8 cellular contexts compared by ENCODE assay signal in the genomic region with DNA sequence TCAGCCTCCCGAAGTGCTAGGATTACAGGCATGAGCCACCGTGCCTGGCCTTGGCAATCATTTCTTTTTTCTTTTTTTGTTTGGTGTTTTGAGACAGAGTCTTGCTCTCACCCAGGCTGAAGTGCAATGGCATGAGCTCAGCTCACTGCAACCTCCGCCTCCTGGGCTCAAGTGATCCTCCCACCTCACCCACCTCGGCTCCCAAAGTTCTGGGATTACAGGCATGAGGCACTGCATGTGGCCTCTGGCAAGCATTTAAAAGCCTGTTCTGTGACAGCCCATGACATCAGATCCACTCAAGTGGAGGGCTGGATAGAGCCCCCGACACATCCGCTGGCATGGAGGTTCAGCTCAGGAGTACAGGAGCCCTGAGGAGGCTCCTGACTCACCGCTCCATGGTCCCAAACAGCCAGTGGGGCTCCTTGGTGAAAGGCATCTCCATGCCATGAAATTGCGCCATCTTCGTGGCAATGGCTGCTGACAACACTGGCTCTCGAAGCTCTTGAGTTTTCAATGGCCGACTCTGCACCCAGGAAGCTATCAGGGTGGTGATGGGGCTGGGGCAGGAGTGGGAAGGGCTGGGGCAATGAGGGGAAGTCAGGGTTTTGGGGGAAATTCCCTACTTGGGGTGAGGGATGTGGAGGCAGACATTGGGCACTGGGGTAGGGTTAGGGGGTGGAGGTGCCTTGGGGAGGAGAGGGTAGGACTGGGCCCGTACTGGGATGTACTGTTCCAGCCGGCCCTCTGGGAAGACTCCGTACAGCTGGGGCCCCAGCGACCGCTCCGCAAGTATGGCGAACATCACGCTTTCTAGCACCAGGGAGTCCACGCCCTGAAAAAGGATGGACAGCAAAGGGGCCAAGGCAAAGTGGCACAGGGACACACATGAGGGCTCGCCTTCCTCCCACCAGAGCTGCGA.
DNase-seq lines count a peak whose midpoint lies in the region; ATAC-seq and TF ChIP-seq lines count a peak whose summit lies in the region.

No MANE protein-coding gene starts in this region.

- H3K27me3 ChIP-seq in HL-60 (ENCODE audit: insufficient read depth, poor library complexity, severe bottlenecking), result no peaks in the 10 kb centered on the region

- peak in 1 of 2 experiments; percentile 14 for DNase-seq in HL-60 (ENCODE audit: low read depth in 1 of 2, low spot score in 1 of 2)
- DNase-seq in activated CD8-positive, alpha-beta memory T cell treated with anti-CD3 and anti-CD28 coated beads, Interleukin-2, amount 50 U/mL, for 48 hours, result peak; percentile 51
- DNase-seq in effector CD4-positive, alpha-beta T cell, result no peak
- no peak for DNase-seq in NOMO-1 treated with DMSO at 0.1 percent for 48 hours (lab: John Stamatoyannopoulos, UW; ENCODE audit: unreplicated experiment)

- H3K4me1 Mint-ChIP-seq in stimulated activated memory B cell treated with anti-CD40 and anti-IgM and Interleukin-4, amounts not matched to agents 10 μg/mL and 1 μg/mL and 100 μg/mL, for 72 hours, result peaks cover 29% of the 10 kb centered on the region

- H3K4me3 ChIP-seq in HL-60 (replicated peaks; ENCODE audit: insufficient read depth, low read length) (peak overlapping the region; percentile 77), iPS-11a (ENCODE audit: low read depth, low read length) (peak overlapping the region; percentile 81)

- no peak for TF ChIP-seq CTCF in HL-60 (IDR thresholded peaks at IDR 0.05; ENCODE audit: insufficient read depth, low read length)

- H3K27me3 Mint-ChIP-seq in stimulated activated memory B cell treated with anti-CD40 and anti-IgM and Interleukin-4, amounts not matched to agents 10 μg/mL and 1 μg/mL and 100 μg/mL, for 72 hours, result no peaks in the 10 kb centered on the region

- no peaks in the 10 kb centered on the region for H3K9me3 Mint-ChIP-seq in stimulated activated memory B cell treated with anti-CD40 and anti-IgM and Interleukin-4, amounts not matched to agents 10 μg/mL and 1 μg/mL and 100 μg/mL, for 72 hours

- peak overlapping the region; percentile 93 for H3K4me3 Mint-ChIP-seq in stimulated activated memory B cell treated with anti-CD40 and anti-IgM and Interleukin-4, amounts not matched to agents 10 μg/mL and 1 μg/mL and 100 μg/mL, for 72 hours

- H3K27ac ChIP-seq in HL-60 (replicated peaks), result peak overlapping the region; percentile 96; the same call in 1 of the 2 replicates

- ATAC-seq in stimulated activated memory B cell treated with anti-CD40 and anti-IgM and Interleukin-4, amounts not matched to agents 10 μg/mL and 1 μg/mL and 100 μg/mL, for 72 hours, result no peak
- ATAC-seq in HG02938 (IDR thresholded peaks at IDR 0.05; ENCODE audit: unreplicated experiment) (no peak), HG02798 (IDR thresholded peaks at IDR 0.05; ENCODE audit: poor library complexity, unreplicated experiment) (no peak)

- H3K36me3 Mint-ChIP-seq in stimulated activated memory B cell treated with anti-CD40 and anti-IgM and Interleukin-4, amounts not matched to agents 10 μg/mL and 1 μg/mL and 100 μg/mL, for 72 hours, result peaks cover 35% of the 10 kb centered on the region

- peak overlapping the region; percentile 98 for H3K27ac Mint-ChIP-seq in stimulated activated memory B cell treated with anti-CD40 and anti-IgM and Interleukin-4, amounts not matched to agents 10 μg/mL and 1 μg/mL and 100 μg/mL, for 72 hours
